Comparison of ENCODE assay signal across 16 cellular contexts in the genomic region with DNA sequence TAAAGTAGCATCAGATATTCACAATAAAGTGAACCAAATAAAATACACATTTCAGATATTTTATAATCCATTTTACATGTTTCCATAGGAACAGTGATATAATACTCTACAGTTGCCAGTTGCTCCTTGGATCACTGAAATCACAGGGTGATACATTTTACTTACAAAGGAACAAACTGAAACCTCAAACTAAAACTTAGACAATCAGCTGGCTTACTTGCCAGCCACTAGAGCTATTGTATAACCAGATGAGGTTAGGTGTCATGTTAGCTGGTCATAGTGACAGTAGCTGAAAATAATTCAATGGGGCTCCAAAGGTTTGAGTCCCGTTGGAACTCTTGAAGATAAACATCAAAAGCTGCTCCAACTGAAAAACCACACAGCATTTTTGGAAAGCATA.
"Had no signal": no experiment of that assay in that cellular context is flagged by ENCODE, and none has a peak within 500 bp of the region (broad histone marks: within the 10 kb centered on the region; RNA-seq: fewer than 3 reads in every experiment).

No MANE protein-coding gene starts in this region.

- H3K27me3 ChIP-seq: esophagus muscularis mucosa, suprapubic skin had no signal

- H3K4me3 ChIP-seq: coronary artery, esophagus muscularis mucosa, smooth muscle cell, suprapubic skin had no signal

- H3K36me3 ChIP-seq: suprapubic skin had no signal

- H3K4me1 ChIP-seq: suprapubic skin had no signal

- DNase-seq: activated CD4-positive, alpha-beta T cell treated with anti-CD3 and anti-CD28 coated beads, Interleukin-2, amount 10 ng/mL, durations not matched to agents 7 days and 5 days; activated CD8-positive, alpha-beta memory T cell treated with anti-CD3 and anti-CD28 coated beads, Interleukin-2, amount 50 U/mL, for 48 hours; activated gamma-delta T cell; activated naive CD8-positive, alpha-beta T cell treated with anti-CD3 and anti-CD28 coated beads for 36 hours; activated T-cell treated with anti-CD3 and anti-CD28 coated beads, Interleukin-2, amount 50 U/mL, for 72 hours; hypothalamus; kidney; mesendoderm; right cardiac atrium; stimulated activated CD4-positive, alpha-beta T cell treated with anti-CD3 and anti-CD28 coated beads, Interleukin-4, amount 100 ng/mL, for 4 hours; stimulated activated naive CD8-positive, alpha-beta T cell treated with anti-CD3 and anti-CD28 coated beads, Interleukin-15, Interleukin-2, amounts not matched to agents 100 U/mL and 50 U/mL, for 24 hours; trophoblast cell had no signal

- H3K9me3 ChIP-seq: esophagus muscularis mucosa, suprapubic skin had no signal

- H3K27ac ChIP-seq: coronary artery, esophagus muscularis mucosa, suprapubic skin had no signal

- H3K4me2 ChIP-seq: smooth muscle cell had no signal

- ATAC-seq: activated T-cell treated with anti-CD3 and anti-CD28 coated beads, Interleukin-2, amount 50 U/mL, for 72 hours; right cardiac atrium; stimulated activated naive CD8-positive, alpha-beta T cell treated with anti-CD3 and anti-CD28 coated beads, Interleukin-15, Interleukin-2, amounts not matched to agents 100 U/mL and 50 U/mL, for 24 hours had no signal
